10 cellular contexts compared by ENCODE assay signal in the genomic region with DNA sequence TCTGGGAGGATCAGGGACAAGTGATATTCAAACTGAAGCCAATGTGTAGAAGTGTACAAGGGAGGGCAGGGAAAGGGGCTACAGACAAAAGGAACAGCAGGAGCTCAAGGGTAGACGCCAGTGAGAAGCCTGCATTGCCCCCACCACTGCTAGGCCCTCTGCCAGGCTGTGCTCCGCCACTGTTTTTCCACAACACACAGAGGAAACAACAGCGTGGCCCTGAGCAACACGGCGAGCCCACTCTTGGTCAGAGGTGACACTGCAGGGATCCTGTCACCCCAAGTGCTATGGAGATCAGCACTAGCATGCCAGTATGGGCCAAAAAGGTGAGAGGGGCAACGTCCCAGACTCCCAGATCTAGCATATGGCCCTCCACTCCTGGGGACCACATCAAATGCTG. TPM values are rescaled to one million over a fixed set of nuclear protein-coding genes. Genes with fewer than 3 reads are reported as not detected.
DNase-seq lines count a peak whose midpoint lies in the region; ATAC-seq and TF ChIP-seq lines count a peak whose summit lies in the region.
"Had no signal": no experiment of that assay in that cellular context is flagged by ENCODE, and none has a peak within 500 bp of the region (broad histone marks: within the 10 kb centered on the region; RNA-seq: fewer than 3 reads in every experiment).

No MANE protein-coding gene starts in this region.

- no peak overlapping the region for H3K4me3 ChIP-seq in mammary epithelial cell (replicated peaks in 1 of 3; ENCODE audit: insufficient read depth in 1 of 3, low read depth in 2 of 3, low read length in 3 of 3)
- no peak overlapping the region for H3K4me3 ChIP-seq in right lobe of liver
- H3K4me3 ChIP-seq in ovary: no peak overlapping the region

- no peak overlapping the region for H3K4me2 ChIP-seq in mammary epithelial cell (ENCODE audit: insufficient read depth, low read depth, low read length)

- H3K9me3 ChIP-seq in mammary epithelial cell (replicated peaks; ENCODE audit: insufficient read depth, low read length) (no peaks in the 10 kb centered on the region), right lobe of liver (no peaks in the 10 kb centered on the region), ovary (no peaks in the 10 kb centered on the region)

- H3K4me1 ChIP-seq in mammary epithelial cell (ENCODE audit: insufficient read depth, low read length): peaks cover 79% of the 10 kb centered on the region
- peaks cover 4 to 92% (median 53%) of the 10 kb centered on the region in 4 donors for H3K4me1 ChIP-seq in right lobe of liver
- peaks cover 44% of the 10 kb centered on the region for H3K4me1 ChIP-seq in ovary (ENCODE audit: insufficient read depth)

- in situ Hi-C loops in mammary epithelial cell (cut with MboI; ENCODE audit: low sequenced_read_pairs in 2 of 2): loop anchor here in 1 of 2 donors (10.0 kb wide), 1 partner anchor 58 kb away; no protein-coding TSS in a partner anchor

- H3K27ac ChIP-seq in mammary epithelial cell (ENCODE audit: insufficient read depth, low read depth, low read length) (peak overlapping the region; percentile 81), right lobe of liver (peak overlapping the region; percentile 88 to 95 (median 94)), temporal lobe (ENCODE audit: low read depth, low read length) (peak overlapping the region; percentile 87), ovary (peak overlapping the region in 1 of 2 donors; percentile 32)

- H3K4me3 Mint-ChIP-seq in activated CD4-positive, alpha-beta T cell treated with anti-CD3 and anti-CD28 coated beads, Interleukin-2, amount 10 ng/mL, durations not matched to agents 7 days and 5 days: no peak overlapping the region

- no peak for TF ChIP-seq EP300 in ovary (IDR thresholded peaks at IDR 0.05)

- H3K9me3 Mint-ChIP-seq in activated CD4-positive, alpha-beta T cell treated with anti-CD3 and anti-CD28 coated beads, Interleukin-2, amount 10 ng/mL, durations not matched to agents 7 days and 5 days: no peaks in the 10 kb centered on the region

- POLR2A ChIA-PET in activated CD4-positive, alpha-beta T cell treated with anti-CD3 and anti-CD28 coated beads, Interleukin-2, amount 10 ng/mL, durations not matched to agents 7 days and 5 days (lab: Charles Lee): no interaction called here

- intact Hi-C loops in mammary epithelial cell (cut with micrococcal nuclease) (no loop called here), right lobe of liver (cut with DNase I) (no loop called here), ovary (cut with DNase I) (loop anchor here in 1 of 4 donors (10.0 kb wide), 1 partner anchor 58 kb away; no protein-coding TSS in a partner anchor), posterior vena cava (cut with DNase I) (loop anchor here in 1 of 2 donors (10.0 kb wide), 1 partner anchor 138 kb away; a partner anchor contains a TSS)

- DNase-seq in activated CD4-positive, alpha-beta T cell treated with anti-CD3 and anti-CD28 coated beads, Interleukin-2, amount 10 ng/mL, durations not matched to agents 7 days and 5 days: no peak
- no peak for DNase-seq in activated CD4-positive, alpha-beta T cell treated with anti-CD3 and anti-CD28 coated beads for 1 hour
- no peak for DNase-seq in mammary epithelial cell
- DNase-seq in right lobe of liver: no peak
- no peak for DNase-seq in ovary
- DNase-seq in NCI-H1930 (lab: John Stamatoyannopoulos, UW): no peak
- DNase-seq in posterior vena cava (ENCODE audit: low spot score): no peak
- DNase-seq: central memory CD4-positive, alpha-beta T cell; NCI-H1048 had no signal

- H3K27me3 Mint-ChIP-seq in activated CD4-positive, alpha-beta T cell treated with anti-CD3 and anti-CD28 coated beads, Interleukin-2, amount 10 ng/mL, durations not matched to agents 7 days and 5 days: no peaks in the 10 kb centered on the region

- CTCF ChIA-PET in activated CD4-positive, alpha-beta T cell treated with anti-CD3 and anti-CD28 coated beads, Interleukin-2, amount 10 ng/mL, durations not matched to agents 7 days and 5 days (lab: Charles Lee): interaction anchor here (0.5 to 1.5 kb wide), 4 partner anchors 10 to 136 kb away, joined by 3 to 4 read pairs (median 4); no protein-coding TSS in a partner anchor
- CTCF ChIA-PET in mammary epithelial cell (lab: Charles Lee; ENCODE audit: low non-redundant PET): no interaction called here

- 97% methylated on average over 6 of the region's 6 CpGs for WGBS in mammary epithelial cell (ENCODE audit: low coverage, missing lambda C conversion rate)
- WGBS in right lobe of liver (ENCODE audit: insufficient coverage, low coverage, low lambda C conversion rate, missing lambda C conversion rate): 8% methylated on average over 2 of the region's 6 CpGs
- WGBS in ovary, 3 donors: 38 to 69% (median 59%) methylated on average over 6 of the region's 6 CpGs

- H3K79me2 ChIP-seq in mammary epithelial cell (ENCODE audit: insufficient read depth, low read length): peaks cover 94% of the 10 kb centered on the region

- dilution Hi-C loops in mammary epithelial cell (cut with HindIII; ENCODE audit: low sequenced_read_pairs): loop anchor here (5.0 kb wide), 2 partner anchors 56 to 121 kb away; no protein-coding TSS in a partner anchor

- no peaks in the 10 kb centered on the region for H3K36me3 Mint-ChIP-seq in activated CD4-positive, alpha-beta T cell treated with anti-CD3 and anti-CD28 coated beads, Interleukin-2, amount 10 ng/mL, durations not matched to agents 7 days and 5 days (ENCODE audit: low read depth)

- peaks cover 2% of the 10 kb centered on the region for H3K36me3 ChIP-seq in mammary epithelial cell (ENCODE audit: insufficient read depth, low read length)
- no peaks in the 10 kb centered on the region for H3K36me3 ChIP-seq in right lobe of liver
- H3K36me3 ChIP-seq in ovary: no peaks in the 10 kb centered on the region

- TF ChIP-seq POLR2A in right lobe of liver (IDR thresholded peaks at IDR 0.05) (no peak), ovary (IDR thresholded peaks at IDR 0.05) (no peak)

- TF ChIP-seq CTCF in mammary epithelial cell (conservative IDR thresholded peaks at IDR 0.05 in 1 of 2, IDR thresholded peaks at IDR 0.05 in 1 of 2; ENCODE audit: extremely low read depth in 1 of 2, insufficient read depth in 1 of 2, low read depth in 1 of 2, low read length in 2 of 2) (no peak), right lobe of liver (IDR thresholded peaks at IDR 0.05) (no peak), ovary (IDR thresholded peaks at IDR 0.05) (no peak)

- H4K20me1 ChIP-seq in mammary epithelial cell (ENCODE audit: insufficient read depth, low read length): no peaks in the 10 kb centered on the region

- peaks cover 51% of the 10 kb centered on the region for H3K4me1 Mint-ChIP-seq in activated CD4-positive, alpha-beta T cell treated with anti-CD3 and anti-CD28 coated beads, Interleukin-2, amount 10 ng/mL, durations not matched to agents 7 days and 5 days

- no peaks in the 10 kb centered on the region for H3K27me3 ChIP-seq in mammary epithelial cell (ENCODE audit: insufficient read depth, low read length)
- no peaks in the 10 kb centered on the region for H3K27me3 ChIP-seq in right lobe of liver
- H3K27me3 ChIP-seq in ovary: no peaks in the 10 kb centered on the region

- H2AFZ ChIP-seq in mammary epithelial cell (ENCODE audit: low read depth, low read length): no peak overlapping the region

- ATAC-seq in right lobe of liver: peak in 1 of 4 donors; percentile 2

- H3K9ac ChIP-seq in mammary epithelial cell (ENCODE audit: insufficient read depth, low read length): no peak overlapping the region

- peak overlapping the region; percentile 61 for H3K27ac Mint-ChIP-seq in activated CD4-positive, alpha-beta T cell treated with anti-CD3 and anti-CD28 coated beads, Interleukin-2, amount 10 ng/mL, durations not matched to agents 7 days and 5 days

- no TSS peak for BruUV-seq in mammary epithelial cell (replicated peaks; lab: Mats Ljungman, UMichigan)

RNA-seq across cellular contexts. Expression of a gene that starts 23.4 kb away (rescaled TPM):
- total RNA-seq in activated CD4-positive, alpha-beta T cell treated with anti-CD3 and anti-CD28 coated beads, Interleukin-2, amount 10 ng/mL, durations not matched to agents 7 days and 5 days: 100 to 1,000 TPM in 1 of 2 experiments, 10 to 100 TPM in 1; 82.2 to 101 TPM
- total RNA-seq in mammary epithelial cell: 100 to 1,000 TPM in 1 of 2 donors, 10 to 100 TPM in 1; 62.3 to 102 TPM
- 17.8 TPM for polyA plus RNA-seq in mammary epithelial cell
- polyA minus RNA-seq in mammary epithelial cell: 131 TPM
- 10 to 100 TPM; 50.1 to 98.2 (median 81.8) TPM for total RNA-seq in right lobe of liver
- total RNA-seq in temporal lobe: 54.6 TPM
- 10 to 100 TPM; 23.0 to 53.9 (median 35.3) TPM for total RNA-seq in ovary
- polyA plus RNA-seq in ovary: 10 to 100 TPM; 24.2 to 30.9 TPM
- 10 to 100 TPM; 76.3 to 87.9 TPM for total RNA-seq in posterior vena cava
